Comparison of ENCODE assay signal across 1 cellular context in the genomic region with DNA sequence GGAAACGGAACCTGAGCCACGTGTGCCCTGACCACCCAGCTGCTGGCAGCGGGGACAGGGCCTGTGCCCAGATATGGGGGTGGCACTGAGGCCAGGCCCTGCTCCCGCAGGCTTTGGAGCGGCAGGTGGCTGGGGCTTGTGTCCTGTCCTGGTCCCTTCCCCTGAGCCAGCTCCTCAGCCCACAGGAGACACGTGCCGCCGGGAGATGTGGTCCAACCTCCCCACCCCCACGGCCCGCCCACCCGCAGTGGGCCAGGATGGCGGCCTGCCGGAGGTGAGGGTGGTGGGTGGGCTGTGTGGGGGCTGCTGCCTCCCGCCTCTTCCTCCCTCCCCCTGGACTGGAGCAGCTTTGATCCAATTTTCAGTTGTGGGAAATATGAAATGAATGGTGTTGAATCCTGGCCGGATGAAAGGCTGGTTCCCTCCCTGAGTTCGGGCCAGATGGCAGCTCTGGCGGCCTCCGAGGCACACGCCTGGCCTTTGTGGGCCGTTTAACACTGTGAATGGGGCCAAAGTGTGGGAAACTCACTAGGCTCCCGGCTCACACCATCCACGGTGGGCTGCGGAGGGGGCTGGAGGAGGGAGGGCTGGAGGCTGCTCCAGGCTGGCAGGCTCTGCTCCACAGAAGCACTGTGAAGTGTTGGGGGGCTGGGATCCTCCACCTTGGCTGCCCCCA.
TF ChIP-seq lines count a peak whose summit lies in the region.

No MANE protein-coding gene starts in this region.

TF ChIP-seq in IMR-90, 13 proteins besides CTCF, POLR2A, EP300 and RAD21:
- no peak for TF ChIP-seq MXI1 (IDR thresholded peaks at IDR 0.05; ENCODE audit: borderline replicate concordance, low read depth, low read length)
- no peak for TF ChIP-seq NFE2L2 (IDR thresholded peaks at IDR 0.05; ENCODE audit: low read depth, low read length)
- TF ChIP-seq MAFK (IDR thresholded peaks at IDR 0.05; ENCODE audit: low read depth, low read length): no peak
- no peak for TF ChIP-seq RFX5 (IDR thresholded peaks at IDR 0.05; ENCODE audit: low read depth, low read length)
- TF ChIP-seq MAZ (IDR thresholded peaks at IDR 0.05; ENCODE audit: borderline replicate concordance, low read depth, low read length): no peak
- TF ChIP-seq BHLHE40 (IDR thresholded peaks at IDR 0.05; ENCODE audit: low read depth, low read length): no peak
- TF ChIP-seq, protein P1, sequence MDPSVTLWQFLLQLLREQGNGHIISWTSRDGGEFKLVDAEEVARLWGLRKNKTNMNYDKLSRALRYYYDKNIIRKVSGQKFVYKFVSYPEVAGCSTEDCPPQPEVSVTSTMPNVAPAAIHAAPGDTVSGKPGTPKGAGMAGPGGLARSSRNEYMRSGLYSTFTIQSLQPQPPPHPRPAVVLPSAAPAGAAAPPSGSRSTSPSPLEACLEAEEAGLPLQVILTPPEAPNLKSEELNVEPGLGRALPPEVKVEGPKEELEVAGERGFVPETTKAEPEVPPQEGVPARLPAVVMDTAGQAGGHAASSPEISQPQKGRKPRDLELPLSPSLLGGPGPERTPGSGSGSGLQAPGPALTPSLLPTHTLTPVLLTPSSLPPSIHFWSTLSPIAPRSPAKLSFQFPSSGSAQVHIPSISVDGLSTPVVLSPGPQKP (IDR thresholded peaks at IDR 0.05; ENCODE audit: borderline replicate concordance, low read depth, low read length): no peak
- TF ChIP-seq USF2 (IDR thresholded peaks at IDR 0.05; ENCODE audit: low read depth, low read length): no peak
- TF ChIP-seq FOS (IDR thresholded peaks at IDR 0.05; ENCODE audit: low read depth, low read length): no peak
- no peak for TF ChIP-seq CEBPB (IDR thresholded peaks at IDR 0.05; ENCODE audit: low read depth, low read length)
